12 cellular contexts compared by ENCODE assay signal in genomic region chr10:77501846-77502251, GRCh38.
DNase-seq lines count a peak whose midpoint lies in the region; ATAC-seq and TF ChIP-seq lines count a peak whose summit lies in the region.
"Had no signal": no experiment of that assay in that cellular context is flagged by ENCODE, and none has a peak within 500 bp of the region (broad histone marks: within the 10 kb centered on the region; RNA-seq: fewer than 3 reads in every experiment).

No MANE protein-coding gene starts in this region.

- ATAC-seq in SK-N-SH treated with all-trans-retinoic acid at 6 μM for 48 hours (no peak), GM19328 (IDR thresholded peaks at IDR 0.05; ENCODE audit: unreplicated experiment) (no peak)
- ATAC-seq in activated naive CD8-positive, alpha-beta T cell treated with anti-CD3 and anti-CD28 coated beads, Interleukin-2, amount 50 U/mL, for 24 hours: peak; percentile 37
- ATAC-seq: WTC11 had no signal

- H3K27ac Mint-ChIP-seq in activated naive CD8-positive, alpha-beta T cell treated with anti-CD3 and anti-CD28 coated beads, Interleukin-2, amount 50 U/mL, for 24 hours: peak overlapping the region; percentile 47
- H3K27ac Mint-ChIP-seq: WTC11 had no signal

- TF ChIP-seq RAD21 in SK-N-SH (IDR thresholded peaks at IDR 0.05; ENCODE audit: low read length): no peak

- H3K4me1 Mint-ChIP-seq in activated naive CD8-positive, alpha-beta T cell treated with anti-CD3 and anti-CD28 coated beads, Interleukin-2, amount 50 U/mL, for 24 hours: peaks cover 36% of the 10 kb centered on the region

- no peaks in the 10 kb centered on the region for H3K9me3 Mint-ChIP-seq in activated naive CD8-positive, alpha-beta T cell treated with anti-CD3 and anti-CD28 coated beads, Interleukin-2, amount 50 U/mL, for 24 hours
- H3K9me3 Mint-ChIP-seq: WTC11 had no signal

- 0 out of 2 replicates have a peak, but pooled peaks have one; percentile 15 for TF ChIP-seq CTCF in SK-N-SH (IDR thresholded peaks at IDR 0.05)

- H3K36me3 Mint-ChIP-seq in activated naive CD8-positive, alpha-beta T cell treated with anti-CD3 and anti-CD28 coated beads, Interleukin-2, amount 50 U/mL, for 24 hours (ENCODE audit: low read depth): no peaks in the 10 kb centered on the region
- H3K36me3 Mint-ChIP-seq: WTC11 had no signal

- peak overlapping the region; percentile 61 for H3K4me2 ChIP-seq in SK-N-SH

- H3K9me3 ChIP-seq in SK-N-SH: no peaks in the 10 kb centered on the region; the same call in 1 of the 2 replicates
- H3K9me3 ChIP-seq: left lung had no signal

- DNase-seq in SK-N-SH (no peak), iris pigment epithelial cell (ENCODE audit: low read depth) (peak; percentile 37), NCI-H526 treated with DMSO at 0.1 percent for 48 hours (lab: John Stamatoyannopoulos, UW) (no peak)
- DNase-seq in activated naive CD8-positive, alpha-beta T cell treated with anti-CD3 and anti-CD28 coated beads, Interleukin-2, amount 50 U/mL, for 24 hours: no peak
- DNase-seq in stimulated activated CD4-positive, alpha-beta T cell treated with anti-CD3 and anti-CD28 coated beads, Interleukin-4, amount 100 ng/mL, for 1 hour: no peak
- DNase-seq: glutamatergic neuron, NCI-H2081 had no signal

- no peak for TF ChIP-seq EP300 in SK-N-SH (IDR thresholded peaks at IDR 0.05; ENCODE audit: borderline replicate concordance in 1 of 2, low read depth in 1 of 2, low read length in 1 of 2)

- peaks cover 19% of the 10 kb centered on the region for H3K79me2 ChIP-seq in SK-N-SH (ENCODE audit: insufficient read depth)

- POLR2A ChIA-PET in SK-N-SH (lab: Yijun Ruan, JAX): no interaction called here

- no peak overlapping the region for H3K4me3 ChIP-seq in SK-N-SH (ENCODE audit: low read depth in 2 of 2, low read length in 1 of 2)
- H3K4me3 ChIP-seq: left lung had no signal

- no peak overlapping the region; the same call in 1 of the 2 replicates for H2AFZ ChIP-seq in SK-N-SH (ENCODE audit: low read depth)

- CTCF ChIA-PET in SK-N-SH (lab: Yijun Ruan, JAX): no interaction called here

- H3K4me3 Mint-ChIP-seq in activated naive CD8-positive, alpha-beta T cell treated with anti-CD3 and anti-CD28 coated beads, Interleukin-2, amount 50 U/mL, for 24 hours: no peak overlapping the region
- H3K4me3 Mint-ChIP-seq: WTC11 had no signal

- peaks cover 16% of the 10 kb centered on the region for H3K27me3 Mint-ChIP-seq in activated naive CD8-positive, alpha-beta T cell treated with anti-CD3 and anti-CD28 coated beads, Interleukin-2, amount 50 U/mL, for 24 hours

- H3K9ac ChIP-seq in SK-N-SH: peak overlapping the region; percentile 56; the same call in 1 of the 2 replicates

- no peaks in the 10 kb centered on the region for H3K9me2 ChIP-seq in SK-N-SH

- WGBS in SK-N-SH (ENCODE audit: low lambda C conversion rate): 45% methylated on average over 4 of the region's 4 CpGs

- no peaks in the 10 kb centered on the region for H3K27me3 ChIP-seq in SK-N-SH (ENCODE audit: insufficient read depth)

- H4K20me1 ChIP-seq in SK-N-SH (ENCODE audit: insufficient read depth): no peaks in the 10 kb centered on the region

- peaks cover 13 to 56% of the 10 kb centered on the region in 2 experiments for H3K4me1 ChIP-seq in SK-N-SH (ENCODE audit: control insufficient read depth in 1 of 2, insufficient read depth in 2 of 2, low read depth in 1 of 2, low read length in 1 of 2)

- peaks cover 46% of the 10 kb centered on the region for H3F3A ChIP-seq in SK-N-SH (replicated peaks; ENCODE audit: insufficient read depth)

- peak overlapping the region; percentile 20 to 69; a peak in 3 of 4 replicates for H3K27ac ChIP-seq in SK-N-SH (ENCODE audit: low read depth in 2 of 2, low read length in 1 of 2)
- peak overlapping the region; percentile 3 for H3K27ac ChIP-seq in temporal lobe (ENCODE audit: low read depth, low read length)
- H3K27ac ChIP-seq: left lung had no signal

- peaks cover 0 to 3% of the 10 kb centered on the region in 2 experiments for H3K36me3 ChIP-seq in SK-N-SH (replicated peaks in 1 of 2; ENCODE audit: control insufficient read depth in 1 of 2, insufficient read depth in 2 of 2, low read length in 1 of 2)
- H3K36me3 ChIP-seq: left lung had no signal

TF ChIP-seq in SK-N-SH, 30 proteins besides CTCF, POLR2A, EP300 and RAD21:
- no peak for TF ChIP-seq REST (IDR thresholded peaks at IDR 0.05; ENCODE audit: low read depth, low read length)
- no peak for TF ChIP-seq FOXM1 (IDR thresholded peaks at IDR 0.05; ENCODE audit: low read depth)
- TF ChIP-seq GATA2 (CRISPR knock-in tag; IDR thresholded peaks at IDR 0.05): no peak

TF ChIP-seq in SK-N-SH treated with all-trans-retinoic acid at 6 μM for 48 hours, 23 proteins besides CTCF, POLR2A, EP300 and RAD21:
- TF ChIP-seq ZFP30 (CRISPR knock-in tag; IDR thresholded peaks at IDR 0.05) (no peak), TCF4 (CRISPR knock-in tag; IDR thresholded peaks at IDR 0.05; ENCODE audit: borderline replicate concordance) (no peak), CSRNP3 (CRISPR knock-in tag; IDR thresholded peaks at IDR 0.05) (no peak), PATZ1 (CRISPR knock-in tag; IDR thresholded peaks at IDR 0.05; ENCODE audit: borderline replicate concordance) (no peak), ARNTL (CRISPR knock-in tag; IDR thresholded peaks at IDR 0.05; ENCODE audit: borderline replicate concordance, low read depth) (no peak), SNAI2 (CRISPR knock-in tag; IDR thresholded peaks at IDR 0.05) (no peak), RARB (CRISPR knock-in tag; IDR thresholded peaks at IDR 0.05) (no peak)
TF ChIP-seq in SK-N-SH treated with all-trans-retinoic acid at 6 μM for 48 hours: peak in this region for 0.
